22 cellular contexts compared by ENCODE assay signal in genomic region chr14:47619397-47619796, GRCh38. TPM values are rescaled to one million over a fixed set of nuclear protein-coding genes. Genes with fewer than 3 reads are reported as not detected.
A peak's percentile ranks its signal among the peaks of the same experiment; 100 is the strongest.
DNase-seq lines count a peak whose midpoint lies in the region; ATAC-seq, FAIRE-seq and TF ChIP-seq lines count a peak whose summit lies in the region.
"Had no signal": no experiment of that assay in that cellular context is flagged by ENCODE, and none has a peak within 500 bp of the region (broad histone marks: within the 10 kb centered on the region; RNA-seq: fewer than 3 reads in every experiment).

No MANE protein-coding gene starts in this region.

- no peak overlapping the region for H3K27ac ChIP-seq in astrocyte (ENCODE audit: low read depth, low read length)

- CTCF ChIA-PET in activated CD4-positive, alpha-beta memory T cell treated with anti-CD3 and anti-CD28 coated beads, Interleukin-2, amount 10 ng/mL, durations not matched to agents 7 days and 5 days (lab: Charles Lee), result no interaction called here

- H3K9me3 ChIP-seq in astrocyte (ENCODE audit: insufficient read depth, low read depth, low read length), result no peaks in the 10 kb centered on the region
- H3K9me3 ChIP-seq: Caco-2 had no signal

- no peaks in the 10 kb centered on the region for H4K20me1 ChIP-seq in astrocyte (ENCODE audit: insufficient read depth, low read length)

- no peaks in the 10 kb centered on the region for H3K4me1 ChIP-seq in astrocyte (ENCODE audit: insufficient read depth, low read length)
- H3K4me1 ChIP-seq: Caco-2 had no signal

- H3K36me3 Mint-ChIP-seq in astrocyte (ENCODE audit: low read depth, unreplicated experiment), result no peaks in the 10 kb centered on the region
- no peaks in the 10 kb centered on the region for H3K36me3 Mint-ChIP-seq in activated CD4-positive, alpha-beta memory T cell treated with anti-CD3 and anti-CD28 coated beads, Interleukin-2, amount 10 ng/mL, durations not matched to agents 7 days and 5 days (ENCODE audit: low read depth)
- H3K36me3 Mint-ChIP-seq: IgD-negative memory B cell had no signal

- no peaks in the 10 kb centered on the region for H3K9me3 Mint-ChIP-seq in astrocyte (ENCODE audit: unreplicated experiment)
- no peaks in the 10 kb centered on the region for H3K9me3 Mint-ChIP-seq in activated CD4-positive, alpha-beta memory T cell treated with anti-CD3 and anti-CD28 coated beads, Interleukin-2, amount 10 ng/mL, durations not matched to agents 7 days and 5 days
- H3K9me3 Mint-ChIP-seq: GM23338 had no signal

- H3K4me2 ChIP-seq in astrocyte (ENCODE audit: low read length), result no peak overlapping the region
- H3K4me2 ChIP-seq: GM23338 had no signal

- no peaks in the 10 kb centered on the region for H3K27me3 Mint-ChIP-seq in astrocyte (ENCODE audit: low read depth, unreplicated experiment)
- H3K27me3 Mint-ChIP-seq in activated CD4-positive, alpha-beta memory T cell treated with anti-CD3 and anti-CD28 coated beads, Interleukin-2, amount 10 ng/mL, durations not matched to agents 7 days and 5 days, result no peaks in the 10 kb centered on the region
- H3K27me3 Mint-ChIP-seq: IgD-negative memory B cell had no signal

- no peak overlapping the region for H3K9ac ChIP-seq in astrocyte (ENCODE audit: low read length)

- TF ChIP-seq CTCF in astrocyte (IDR thresholded peaks at IDR 0.05; ENCODE audit: insufficient read depth, low read depth, low read length), result no peak

- POLR2A ChIA-PET in activated CD4-positive, alpha-beta memory T cell treated with anti-CD3 and anti-CD28 coated beads, Interleukin-2, amount 10 ng/mL, durations not matched to agents 7 days and 5 days (lab: Charles Lee), result no interaction called here

- no peaks in the 10 kb centered on the region for H3K36me3 ChIP-seq in astrocyte (ENCODE audit: insufficient read depth, low read length)

- no peak overlapping the region for H2AFZ ChIP-seq in astrocyte (ENCODE audit: low read depth, low read length)
- H2AFZ ChIP-seq: GM23338 had no signal

- ATAC-seq in GM21390 (IDR thresholded peaks at IDR 0.05; ENCODE audit: unreplicated experiment), result no peak
- ATAC-seq: GM23338 had no signal

- H3K4me3 ChIP-seq in astrocyte (ENCODE audit: insufficient read depth, low read depth, low read length), result no peak overlapping the region
- H3K4me3 ChIP-seq: GM23338 had no signal

- no peak overlapping the region for H3K4me3 Mint-ChIP-seq in astrocyte (ENCODE audit: unreplicated experiment)
- no peak overlapping the region for H3K4me3 Mint-ChIP-seq in activated CD4-positive, alpha-beta memory T cell treated with anti-CD3 and anti-CD28 coated beads, Interleukin-2, amount 10 ng/mL, durations not matched to agents 7 days and 5 days
- H3K4me3 Mint-ChIP-seq: GM23338, HFFc6, IgD-negative memory B cell had no signal

- no peaks in the 10 kb centered on the region for H3K79me2 ChIP-seq in astrocyte (ENCODE audit: insufficient read depth, low read length)

- DNase-seq in Daoy (ENCODE audit: low read depth) (peak; percentile 23), HT1080 (ENCODE audit: low read depth) (peak; percentile 87), astrocyte (ENCODE audit: low read depth) (peak; percentile 11), kidney tubule cell (ENCODE audit: low spot score) (peak; percentile 86), GOT3 (lab: John Stamatoyannopoulos, UW) (no peak)
- DNase-seq in activated CD4-positive, alpha-beta memory T cell treated with anti-CD3 and anti-CD28 coated beads, Interleukin-2, amount 10 ng/mL, durations not matched to agents 7 days and 5 days, result no peak
- DNase-seq: AML-193, Caco-2, DMS79, HFFc6, NCI-H1417, NCI-H2029, NCI-H524 had no signal

- FAIRE-seq in astrocyte (lab: Jason Lieb, UNC), result no peak
- FAIRE-seq: G401.6, GM12892, GM19239 had no signal

- H3K27ac Mint-ChIP-seq in astrocyte (ENCODE audit: unreplicated experiment), result no peak overlapping the region
- no peak overlapping the region for H3K27ac Mint-ChIP-seq in activated CD4-positive, alpha-beta memory T cell treated with anti-CD3 and anti-CD28 coated beads, Interleukin-2, amount 10 ng/mL, durations not matched to agents 7 days and 5 days
- H3K27ac Mint-ChIP-seq: GM23338, HFFc6, IgD-negative memory B cell had no signal

- H3K4me1 Mint-ChIP-seq in astrocyte (ENCODE audit: low read depth, unreplicated experiment), result no peaks in the 10 kb centered on the region
- no peaks in the 10 kb centered on the region for H3K4me1 Mint-ChIP-seq in activated CD4-positive, alpha-beta memory T cell treated with anti-CD3 and anti-CD28 coated beads, Interleukin-2, amount 10 ng/mL, durations not matched to agents 7 days and 5 days
- H3K4me1 Mint-ChIP-seq: IgD-negative memory B cell had no signal

- H3K27me3 ChIP-seq in astrocyte (ENCODE audit: insufficient read depth, low read length), result no peaks in the 10 kb centered on the region

RNA-seq across cellular contexts. Expression of gene MDGA2, which starts 56.0 kb away (rescaled TPM):
- 0.69 and 2.6 TPM in 2 replicates for total RNA-seq in Daoy (2014; rRNA removed; shearing (Covaris generic))
- 3.1 and 4.2 TPM in 2 replicates for total RNA-seq in HT1080 (2014; rRNA removed; shearing (Covaris generic))
- polyA plus RNA-seq in HT1080 (2015; cell fraction: cytosol; rRNA removed), result 0.37 and 1.1 TPM in 2 replicates
- polyA plus RNA-seq in HT1080 (2015; cell fraction: nucleus; rRNA removed), result 1.3 and 2.6 TPM in 2 replicates
- total RNA-seq in astrocyte, result 2.0 and 2.4 TPM in 2 replicates
- total RNA-seq in activated CD4-positive, alpha-beta memory T cell treated with anti-CD3 and anti-CD28 coated beads, Interleukin-2, amount 10 ng/mL, durations not matched to agents 7 days and 5 days, result not detected
- total RNA-seq: A673, Caco-2, HFFc6, HT-29, LHCN-M2 had no signal
- polyA plus RNA-seq: IgD-negative memory B cell had no signal

Comparison
In these comparisons a context has a peak if more than half of its experiments do, and no peak if none do; other contexts are left out.
1. DNase-seq: peak in Daoy (single experiment), HT1080 (single experiment), astrocyte (single experiment) and kidney tubule cell (single experiment); none in GOT3 (single experiment) and activated CD4-positive, alpha-beta memory T cell treated with anti-CD3 and anti-CD28 coated beads, Interleukin-2, amount 10 ng/mL, durations not matched to agents 7 days and 5 days (single experiment).